Comparison of ENCODE assay signal across 16 cellular contexts in the genomic region with DNA sequence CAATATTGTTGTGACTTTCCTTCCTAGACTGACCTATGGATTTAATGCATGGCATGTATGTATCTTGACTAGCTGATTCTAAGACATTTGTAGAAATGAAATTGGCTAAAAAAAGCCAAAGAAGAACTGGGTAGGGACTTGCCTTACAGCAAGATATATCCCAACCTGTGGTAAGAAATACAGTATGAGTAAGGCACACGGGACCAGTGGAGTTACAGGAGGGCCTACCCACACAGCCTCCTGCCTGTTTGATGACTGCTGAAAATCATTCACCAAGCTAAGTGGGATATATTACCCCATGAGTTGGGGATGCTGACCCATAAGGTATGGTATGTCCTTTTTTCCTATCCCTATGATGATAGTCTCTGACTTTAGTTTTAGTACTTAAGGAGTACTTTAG.
A peak's percentile ranks its signal among the peaks of the same experiment; 100 is the strongest.
DNase-seq lines count a peak whose midpoint lies in the region; ATAC-seq, FAIRE-seq and TF ChIP-seq lines count a peak whose summit lies in the region.
"Had no signal": no experiment of that assay in that cellular context is flagged by ENCODE, and none has a peak within 500 bp of the region (broad histone marks: within the 10 kb centered on the region; RNA-seq: fewer than 3 reads in every experiment).

No MANE protein-coding gene starts in this region.

- peak overlapping the region; percentile 39 for H3K4me3 Mint-ChIP-seq in activated CD4-positive, alpha-beta T cell treated with anti-CD3 and anti-CD28 coated beads, Interleukin-2, amount 10 ng/mL, durations not matched to agents 24 days and 14 days
- H3K4me3 Mint-ChIP-seq in activated naive CD8-positive, alpha-beta T cell = no peak overlapping the region
- H3K4me3 Mint-ChIP-seq in endothelial cell (ENCODE audit: unreplicated experiment) = no peak overlapping the region
- H3K4me3 Mint-ChIP-seq: HFFc6 had no signal

- no peak overlapping the region for H3K27ac ChIP-seq in A549
- peak overlapping the region in 3 of 4 donors; percentile 36 to 60 (median 59) for H3K27ac ChIP-seq in gastrocnemius medialis

- 86% methylated on average over 1 of the region's 1 CpG for WGBS in A549 (ENCODE audit: missing lambda C conversion rate)

- H3K4me3 ChIP-seq in A549 (no peak overlapping the region), gastrocnemius medialis (no peak overlapping the region)

- intact Hi-C loops in activated CD4-positive, alpha-beta T cell treated with anti-CD3 and anti-CD28 coated beads, Interleukin-2, amount 10 ng/mL, durations not matched to agents 24 days and 14 days (cut with micrococcal nuclease) = loop anchor here (1.0 kb wide), 1 partner anchor 11 kb away; no protein-coding TSS in a partner anchor
- intact Hi-C loops in gastrocnemius medialis (cut with DNase I; ENCODE audit: low total_unique reads) = no loop called here

- TF ChIP-seq CTCF in A549 (IDR thresholded peaks at IDR 0.05) (no peak), gastrocnemius medialis (IDR thresholded peaks at IDR 0.05 in 4 of 5, conservative IDR thresholded peaks at IDR 0.05 in 1 of 5) (no peak), endothelial cell (IDR thresholded peaks at IDR 0.05; ENCODE audit: unreplicated experiment) (no peak)

- H3K9me3 ChIP-seq in A549 (no peaks in the 10 kb centered on the region), gastrocnemius medialis (no peaks in the 10 kb centered on the region)

- peaks cover 21% of the 10 kb centered on the region for H3K9me3 Mint-ChIP-seq in activated CD4-positive, alpha-beta T cell treated with anti-CD3 and anti-CD28 coated beads, Interleukin-2, amount 10 ng/mL, durations not matched to agents 24 days and 14 days
- no peaks in the 10 kb centered on the region for H3K9me3 Mint-ChIP-seq in activated naive CD8-positive, alpha-beta T cell (ENCODE audit: low read depth)
- H3K9me3 Mint-ChIP-seq in endothelial cell (ENCODE audit: unreplicated experiment) = no peaks in the 10 kb centered on the region
- H3K9me3 Mint-ChIP-seq: HFFc6 had no signal

- in situ Hi-C loops in gastrocnemius medialis (cut with MboI; ENCODE audit: low sequenced_read_pairs in 4 of 4) = no loop called here

- CTCF ChIA-PET in A549 (lab: Yijun Ruan, JAX) = no interaction called here

- TF ChIP-seq POLR2A in A549 (IDR thresholded peaks at IDR 0.05; ENCODE audit: low read length) (no peak), gastrocnemius medialis (IDR thresholded peaks at IDR 0.05) (no peak)

- POLR2A ChIA-PET in A549 (lab: Yijun Ruan, JAX) = no interaction called here

- no peaks in the 10 kb centered on the region for H3K27me3 Mint-ChIP-seq in activated CD4-positive, alpha-beta T cell treated with anti-CD3 and anti-CD28 coated beads, Interleukin-2, amount 10 ng/mL, durations not matched to agents 24 days and 14 days
- H3K27me3 Mint-ChIP-seq in activated naive CD8-positive, alpha-beta T cell = no peaks in the 10 kb centered on the region
- no peaks in the 10 kb centered on the region for H3K27me3 Mint-ChIP-seq in endothelial cell (ENCODE audit: unreplicated experiment)

- TF ChIP-seq EP300 in A549 (IDR thresholded peaks at IDR 0.05) = no peak

- peaks cover 13% of the 10 kb centered on the region; the same call in 2 of the 3 replicates for H3K4me1 ChIP-seq in A549
- H3K4me1 ChIP-seq in gastrocnemius medialis = peaks cover 8 to 20% of the 10 kb centered on the region in 2 donors

- 0 out of 6 replicates have a peak, but pooled peaks of 1 of the 2 experiments have one; percentile 15 for ATAC-seq in A549
- no peak for ATAC-seq in gastrocnemius medialis
- ATAC-seq: Panc1 had no signal

- peaks cover 0 to 4% of the 10 kb centered on the region in 2 donors for H3K36me3 ChIP-seq in gastrocnemius medialis

- TF ChIP-seq RAD21 in A549 (conservative IDR thresholded peaks at IDR 0.05 in 1 of 2, IDR thresholded peaks at IDR 0.05 in 1 of 2) = no peak

- peak overlapping the region; percentile 89 for H3K27ac Mint-ChIP-seq in activated CD4-positive, alpha-beta T cell treated with anti-CD3 and anti-CD28 coated beads, Interleukin-2, amount 10 ng/mL, durations not matched to agents 24 days and 14 days
- H3K27ac Mint-ChIP-seq in activated naive CD8-positive, alpha-beta T cell = peak overlapping the region; percentile 75
- no peak overlapping the region for H3K27ac Mint-ChIP-seq in endothelial cell (ENCODE audit: unreplicated experiment)

- peaks cover 36% of the 10 kb centered on the region for H3K4me1 Mint-ChIP-seq in activated CD4-positive, alpha-beta T cell treated with anti-CD3 and anti-CD28 coated beads, Interleukin-2, amount 10 ng/mL, durations not matched to agents 24 days and 14 days
- H3K4me1 Mint-ChIP-seq in activated naive CD8-positive, alpha-beta T cell (ENCODE audit: low read depth) = peaks cover 24% of the 10 kb centered on the region
- no peaks in the 10 kb centered on the region for H3K4me1 Mint-ChIP-seq in endothelial cell (ENCODE audit: unreplicated experiment)

- H3K36me3 Mint-ChIP-seq in activated CD4-positive, alpha-beta T cell treated with anti-CD3 and anti-CD28 coated beads, Interleukin-2, amount 10 ng/mL, durations not matched to agents 24 days and 14 days (ENCODE audit: low read depth) = peaks cover 42% of the 10 kb centered on the region
- peaks cover 24% of the 10 kb centered on the region for H3K36me3 Mint-ChIP-seq in activated naive CD8-positive, alpha-beta T cell
- H3K36me3 Mint-ChIP-seq in endothelial cell (ENCODE audit: low read depth, unreplicated experiment) = no peaks in the 10 kb centered on the region

- peak; percentile 54 for FAIRE-seq in A549 (lab: Jason Lieb, UNC)

- no peaks in the 10 kb centered on the region for H3K27me3 ChIP-seq in gastrocnemius medialis

- no peak for DNase-seq in activated CD4-positive, alpha-beta T cell treated with anti-CD3 and anti-CD28 coated beads, Interleukin-2, amount 10 ng/mL, durations not matched to agents 24 days and 14 days
- DNase-seq in activated CD4-positive, alpha-beta T cell treated with anti-CD3 and anti-CD28 coated beads, Interleukin-2, amount 50 U/mL, for 4 hours = no peak
- DNase-seq in A549 (ENCODE audit: low read depth in 1 of 2, low spot score in 1 of 2) (no peak), gastrocnemius medialis (no peak), SW480 (ENCODE audit: low spot score) (no peak), endothelial cell (ENCODE audit: low spot score) (no peak), NCI-H748 treated with DMSO at 0.1 percent for 48 hours (lab: John Stamatoyannopoulos, UW) (no peak)
- DNase-seq: C1 segment of cervical spinal cord, GOT3, MM.1S, NCI-H187 treated with DMSO at 0.1 percent for 48 hours, NCI-H446, Right ventricle myocardium superior had no signal

- no peak overlapping the region for H3K4me2 ChIP-seq in A549

TF ChIP-seq in A549, 52 proteins besides CTCF, POLR2A, EP300 and RAD21:
- TF ChIP-seq POLR2AphosphoS2 (conservative IDR thresholded peaks at IDR 0.05; ENCODE audit: low read length) = no peak
- no peak for TF ChIP-seq EHMT2 (IDR thresholded peaks at IDR 0.05; ENCODE audit: low read depth)
- TF ChIP-seq, protein P1, sequence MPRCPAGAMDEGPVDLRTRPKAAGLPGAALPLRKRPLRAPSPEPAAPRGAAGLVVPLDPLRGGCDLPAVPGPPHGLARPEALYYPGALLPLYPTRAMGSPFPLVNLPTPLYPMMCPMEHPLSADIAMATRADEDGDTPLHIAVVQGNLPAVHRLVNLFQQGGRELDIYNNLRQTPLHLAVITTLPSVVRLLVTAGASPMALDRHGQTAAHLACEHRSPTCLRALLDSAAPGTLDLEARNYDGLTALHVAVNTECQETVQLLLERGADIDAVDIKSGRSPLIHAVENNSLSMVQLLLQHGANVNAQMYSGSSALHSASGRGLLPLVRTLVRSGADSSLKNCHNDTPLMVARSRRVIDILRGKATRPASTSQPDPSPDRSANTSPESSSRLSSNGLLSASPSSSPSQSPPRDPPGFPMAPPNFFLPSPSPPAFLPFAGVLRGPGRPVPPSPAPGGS (IDR thresholded peaks at IDR 0.05) = no peak
- TF ChIP-seq KDM5A (IDR thresholded peaks at IDR 0.05) = no peak
- TF ChIP-seq MAZ (IDR thresholded peaks at IDR 0.05; ENCODE audit: borderline replicate concordance, low read depth, low read length) = no peak
- TF ChIP-seq SREBF2 (IDR thresholded peaks at IDR 0.05) = no peak
- TF ChIP-seq, protein P2, sequence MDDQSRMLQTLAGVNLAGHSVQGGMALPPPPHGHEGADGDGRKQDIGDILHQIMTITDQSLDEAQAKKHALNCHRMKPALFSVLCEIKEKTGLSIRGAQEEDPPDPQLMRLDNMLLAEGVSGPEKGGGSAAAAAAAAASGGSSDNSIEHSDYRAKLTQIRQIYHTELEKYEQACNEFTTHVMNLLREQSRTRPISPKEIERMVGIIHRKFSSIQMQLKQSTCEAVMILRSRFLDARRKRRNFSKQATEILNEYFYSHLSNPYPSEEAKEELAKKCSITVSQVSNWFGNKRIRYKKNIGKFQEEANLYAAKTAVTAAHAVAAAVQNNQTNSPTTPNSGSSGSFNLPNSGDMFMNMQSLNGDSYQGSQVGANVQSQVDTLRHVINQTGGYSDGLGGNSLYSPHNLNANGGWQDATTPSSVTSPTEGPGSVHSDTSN (IDR thresholded peaks at IDR 0.05) = no peak
- TF ChIP-seq FOSL2 (IDR thresholded peaks at IDR 0.05) = no peak
- TF ChIP-seq FOSL2 (CRISPR knock-in tag; IDR thresholded peaks at IDR 0.05) = no peak
- no peak for TF ChIP-seq NFE2L2 (conservative IDR thresholded peaks at IDR 0.05; ENCODE audit: low read length)

Comparison
In these comparisons a context has a peak if more than half of its experiments do, and no peak if none do; other contexts are left out.
1. H3K27ac ChIP-seq: peak in gastrocnemius medialis (3 of 4); none in A549 (0 of 2).